In the genomic region with DNA sequence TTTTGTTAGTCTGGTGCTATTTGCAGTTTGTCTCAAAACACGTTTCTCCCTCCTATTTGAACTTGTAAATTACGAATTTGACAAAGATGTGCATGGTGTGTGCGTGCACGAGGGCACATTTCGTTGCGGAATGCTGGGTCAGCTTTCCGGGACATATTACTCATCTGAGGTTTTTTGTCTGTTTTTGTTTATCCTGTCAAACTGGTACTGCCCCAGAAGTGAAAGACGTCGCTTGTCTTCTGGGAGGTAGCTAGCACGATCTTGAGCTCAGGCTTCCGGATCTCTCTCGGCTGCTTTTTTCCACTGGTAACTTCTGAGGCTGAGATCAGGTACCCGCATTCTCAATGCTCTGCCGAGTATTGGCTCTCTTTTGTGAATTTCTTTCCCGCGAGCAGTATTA, we compare ENCODE assay signal across 11 cellular contexts. TPM values are rescaled to one million over a fixed set of nuclear protein-coding genes. Genes with fewer than 3 reads are reported as not detected.
DNase-seq lines count a peak whose midpoint lies in the region; ATAC-seq and TF ChIP-seq lines count a peak whose summit lies in the region.
"Not testable (repeated sequence)": the region's sequence is repeated elsewhere in the genome, so short reads cannot be mapped to it uniquely, and the experiment has no call there.
"Had no signal": no experiment of that assay in that cellular context is flagged by ENCODE, and none has a peak within 500 bp of the region (broad histone marks: within the 10 kb centered on the region; RNA-seq: fewer than 3 reads in every experiment).

No MANE protein-coding gene starts in this region.

- DNase-seq in HFF-Myc (ENCODE audit: extremely low read depth, low read depth); activated T-cell treated with anti-CD3 and anti-CD28 coated beads, Interleukin-2, amount 50 U/mL, for 4 hours; right lobe of liver; upper lobe of right lung: not testable (repeated sequence)

- H3K27me3 Mint-ChIP-seq in activated T-cell treated with anti-CD3 and anti-CD28 coated beads, Interleukin-2, amount 50 U/mL, for 4 hours (ENCODE audit: low read depth): not testable (repeated sequence)

- 0 out of 2 replicates have a peak overlapping the region, but pooled peaks have one; percentile 20 for H3K4me3 ChIP-seq in HFF-Myc (replicated peaks; ENCODE audit: low read depth, low read length)
- H3K4me3 ChIP-seq in right lobe of liver, upper lobe of right lung: not testable (repeated sequence)

- not testable (repeated sequence) for H3K4me1 Mint-ChIP-seq in activated T-cell treated with anti-CD3 and anti-CD28 coated beads, Interleukin-2, amount 50 U/mL, for 4 hours (ENCODE audit: low read depth)

- not testable (repeated sequence) for H3K4me1 ChIP-seq in right lobe of liver, upper lobe of right lung

- not testable (repeated sequence) for H3K9me3 Mint-ChIP-seq in activated T-cell treated with anti-CD3 and anti-CD28 coated beads, Interleukin-2, amount 50 U/mL, for 4 hours

- not testable (repeated sequence) for H3K27ac ChIP-seq in right lobe of liver, upper lobe of right lung

- not testable (repeated sequence) for H3K36me3 Mint-ChIP-seq in activated T-cell treated with anti-CD3 and anti-CD28 coated beads, Interleukin-2, amount 50 U/mL, for 4 hours (ENCODE audit: insufficient read depth)

- not testable (repeated sequence) for H3K27me3 ChIP-seq in right lobe of liver, upper lobe of right lung

- H3K9me3 ChIP-seq in right lobe of liver, upper lobe of right lung: not testable (repeated sequence)

- no CpG with 5 or more reads among the region's 16 CpGs for WGBS in right lobe of liver (ENCODE audit: insufficient coverage, low coverage, low lambda C conversion rate, missing lambda C conversion rate)

- TF ChIP-seq CTCF in HFF-Myc (IDR thresholded peaks at IDR 0.05; ENCODE audit: low read depth, low read length, missing control alignments); right lobe of liver (IDR thresholded peaks at IDR 0.05); upper lobe of right lung (IDR thresholded peaks at IDR 0.05): not testable (repeated sequence)

- peak overlapping the region; percentile 66 for H3K4me3 Mint-ChIP-seq in activated T-cell treated with anti-CD3 and anti-CD28 coated beads, Interleukin-2, amount 50 U/mL, for 4 hours

- intact Hi-C loops in right lobe of liver (cut with DNase I); upper lobe of right lung (cut with DNase I): not testable (repeated sequence)

- ATAC-seq in GM18858 (IDR thresholded peaks at IDR 0.05; ENCODE audit: unreplicated experiment): peak; percentile 36
- ATAC-seq in GM19463 (IDR thresholded peaks at IDR 0.05; ENCODE audit: unreplicated experiment): peak; percentile 31
- ATAC-seq in HG03045 (IDR thresholded peaks at IDR 0.05; ENCODE audit: unreplicated experiment): peak; percentile 36
- ATAC-seq in HG03469 (IDR thresholded peaks at IDR 0.05; ENCODE audit: unreplicated experiment): peak; percentile 33
- ATAC-seq in activated T-cell treated with anti-CD3 and anti-CD28 coated beads, Interleukin-2, amount 50 U/mL, for 4 hours: peak; percentile 51 to 58
- peak; percentile 10 to 37 (median 14) for ATAC-seq in right lobe of liver
- peak; percentile 2 for ATAC-seq in upper lobe of right lung

- not testable (repeated sequence) for H3K36me3 ChIP-seq in right lobe of liver, upper lobe of right lung

- not testable (repeated sequence) for TF ChIP-seq POLR2A in right lobe of liver (IDR thresholded peaks at IDR 0.05)

RNA-seq across cellular contexts. Expression of a gene that starts 0.4 kb away (rescaled TPM):
- 10 to 100 TPM; 19.7 to 25.6 (median 21.9) TPM for total RNA-seq in activated T-cell treated with anti-CD3 and anti-CD28 coated beads, Interleukin-2, amount 50 U/mL, for 4 hours
- 1 to 10 TPM; 2.2 to 8.0 (median 6.0) TPM for total RNA-seq in right lobe of liver
- 4.4 TPM for total RNA-seq in upper lobe of right lung

RNA-seq across cellular contexts. Expression of a gene that starts 49.6 kb away (rescaled TPM):
- total RNA-seq in activated T-cell treated with anti-CD3 and anti-CD28 coated beads, Interleukin-2, amount 50 U/mL, for 4 hours: under 1 TPM in 1 of 3 donors, not detected in 2; 0.63 TPM
- total RNA-seq in right lobe of liver (under 1 TPM in 4 of 6 experiments, not detected in 2; 0.22 to 0.44 (median 0.36) TPM), upper lobe of right lung (0.93 TPM)
- total RNA-seq: adrenal gland, GM23248, lung microvascular endothelial cell had no signal

Comparison
In these comparisons a context has a peak if more than half of its experiments do, and no peak if none do; other contexts are left out.
1. ATAC-seq: peak in every context shown above with its lines; median percentile 54 in activated T-cell treated with anti-CD3 and anti-CD28 coated beads, Interleukin-2, amount 50 U/mL, for 4 hours; 36 in GM18858; 36 in HG03045; 33 in HG03469; 31 in GM19463; 14 in right lobe of liver; 2 in upper lobe of right lung.